In genomic region chr5:132103380-132103951, GRCh38 we compare ENCODE assay signal across 1 cellular context.
TF ChIP-seq lines count a peak whose summit lies in the region.

No MANE protein-coding gene starts in this region.

TF ChIP-seq in K562, 482 proteins besides CTCF, POLR2A, EP300 and RAD21 (continued from another document and continues in another):
- TF ChIP-seq ZHX1 (conservative IDR thresholded peaks at IDR 0.05; ENCODE audit: low read length): no peak
- no peak for TF ChIP-seq ZNF12 (CRISPR knock-in tag; IDR thresholded peaks at IDR 0.05)
- TF ChIP-seq TOE1 (IDR thresholded peaks at IDR 0.05; ENCODE audit: borderline replicate concordance): no peak
- no peak for TF ChIP-seq TOE1 (CRISPR knock-in tag; IDR thresholded peaks at IDR 0.05; ENCODE audit: borderline replicate concordance, low read depth)
- TF ChIP-seq SMC3 (conservative IDR thresholded peaks at IDR 0.05; ENCODE audit: insufficient read depth, low read depth, low read length): no peak
- TF ChIP-seq U2AF2 (optimal IDR thresholded peaks at IDR 0.05; ENCODE audit: low read depth, low read length): no peak
- TF ChIP-seq ZNF561 (CRISPR knock-in tag; conservative IDR thresholded peaks at IDR 0.05): no peak
- TF ChIP-seq ZNF79 (CRISPR knock-in tag; IDR thresholded peaks at IDR 0.05; ENCODE audit: low read depth): no peak
- TF ChIP-seq SETDB1 (IDR thresholded peaks at IDR 0.05; ENCODE audit: low read length): no peak
- no peak for TF ChIP-seq NUFIP1 (IDR thresholded peaks at IDR 0.05; ENCODE audit: partially characterized antibody)
- TF ChIP-seq NR2C2 (CRISPR knock-in tag; IDR thresholded peaks at IDR 0.05): no peak
- TF ChIP-seq NR2C2 (tag; IDR thresholded peaks at IDR 0.05): peak; percentile 89
- TF ChIP-seq SP1 (CRISPR knock-in tag; IDR thresholded peaks at IDR 0.05): no peak
- no peak for TF ChIP-seq XRCC4 (IDR thresholded peaks at IDR 0.05; ENCODE audit: extremely low read depth, insufficient read depth, insufficient read length)
- TF ChIP-seq E2F6 (IDR thresholded peaks at IDR 0.05; ENCODE audit: borderline replicate concordance in 1 of 2, extremely low read depth in 1 of 2, insufficient read depth in 1 of 2, insufficient read length in 1 of 2, low read depth in 1 of 2, low read length in 1 of 2, poor library complexity in 1 of 2, severe bottlenecking in 1 of 2): no peak
- TF ChIP-seq PCBP2 (IDR thresholded peaks at IDR 0.05; ENCODE audit: low read depth, low read length, poor library complexity, severe bottlenecking): no peak
- TF ChIP-seq EHMT2 (IDR thresholded peaks at IDR 0.05): no peak
- TF ChIP-seq ZNF57 (CRISPR knock-in tag; IDR thresholded peaks at IDR 0.05): no peak
- TF ChIP-seq PHF21A (IDR thresholded peaks at IDR 0.05; ENCODE audit: borderline replicate concordance, low read depth): no peak
- no peak for TF ChIP-seq IRF2 (CRISPR knock-in tag; IDR thresholded peaks at IDR 0.05)
- 0 out of 2 replicates have a peak, but pooled peaks have one; percentile 42 for TF ChIP-seq PYGO2 (tag; IDR thresholded peaks at IDR 0.05)
- TF ChIP-seq CGGBP1 (CRISPR knock-in tag; IDR thresholded peaks at IDR 0.05): no peak
- no peak for TF ChIP-seq RBM25 (IDR thresholded peaks at IDR 0.05; ENCODE audit: low read depth, low read length, severe bottlenecking)
- no peak for TF ChIP-seq BRF1 (IDR thresholded peaks at IDR 0.05; ENCODE audit: borderline replicate concordance, extremely low read depth, insufficient read length)
- TF ChIP-seq FOXP4 (CRISPR knock-in tag; IDR thresholded peaks at IDR 0.05; ENCODE audit: borderline replicate concordance): no peak
- no peak for TF ChIP-seq ZNF274 (IDR thresholded peaks at IDR 0.05; ENCODE audit: borderline replicate concordance, low read depth, low read length)
- TF ChIP-seq ZBTB11 (CRISPR knock-in tag; IDR thresholded peaks at IDR 0.05): no peak
- TF ChIP-seq CREBBP (IDR thresholded peaks at IDR 0.05; ENCODE audit: low read depth, low read length): no peak
- no peak for TF ChIP-seq SIRT6 (IDR thresholded peaks at IDR 0.05; ENCODE audit: low read depth, low read length)
- peak; percentile 41; the same call in 1 of the 2 replicates for TF ChIP-seq MAFF (IDR thresholded peaks at IDR 0.05; ENCODE audit: low read length)
- no peak for TF ChIP-seq SMAD2 (IDR thresholded peaks at IDR 0.05; ENCODE audit: low read depth, low read length)
- TF ChIP-seq ATF3 (IDR thresholded peaks at IDR 0.05): peak; percentile 87
- TF ChIP-seq ATF3 (CRISPR knock-in tag; conservative IDR thresholded peaks at IDR 0.05): 0 out of 2 replicates have a peak, but pooled peaks have one; percentile 30
- no peak for TF ChIP-seq E2F4 (CRISPR knock-in tag; IDR thresholded peaks at IDR 0.05; ENCODE audit: low read depth)
- peak; percentile 80 for TF ChIP-seq ETV5 (CRISPR knock-in tag; IDR thresholded peaks at IDR 0.05; ENCODE audit: low read depth)
- TF ChIP-seq BRD9 (IDR thresholded peaks at IDR 0.05; ENCODE audit: low read depth, partially characterized antibody): no peak
- TF ChIP-seq ZNF644 (tag; IDR thresholded peaks at IDR 0.05; ENCODE audit: low read depth): peak; percentile 55; the same call in 1 of the 2 replicates
- no peak for TF ChIP-seq ZNF324 (CRISPR knock-in tag; IDR thresholded peaks at IDR 0.05)
- TF ChIP-seq CREB1 (IDR thresholded peaks at IDR 0.05): no peak
- no peak; the same call in 1 of the 2 replicates for TF ChIP-seq CREB1 (CRISPR knock-in tag; IDR thresholded peaks at IDR 0.05)
- TF ChIP-seq HLTF (IDR thresholded peaks at IDR 0.05): no peak
- TF ChIP-seq CHCHD3 (CRISPR knock-in tag; IDR thresholded peaks at IDR 0.05): no peak
- no peak for TF ChIP-seq ZNF239 (CRISPR knock-in tag; IDR thresholded peaks at IDR 0.05)
- no peak for TF ChIP-seq TSHZ1 (CRISPR knock-in tag; IDR thresholded peaks at IDR 0.05)
- TF ChIP-seq EWSR1 (IDR thresholded peaks at IDR 0.05; ENCODE audit: borderline replicate concordance, low read depth, partially characterized antibody): no peak
- peak; percentile 45; the same call in 1 of the 2 replicates for TF ChIP-seq L3MBTL2 (IDR thresholded peaks at IDR 0.05)
- TF ChIP-seq STAT5A (IDR thresholded peaks at IDR 0.05; ENCODE audit: borderline replicate concordance, low read length): no peak
- TF ChIP-seq JUNB (CRISPR knock-in tag; conservative IDR thresholded peaks at IDR 0.05): no peak
- TF ChIP-seq ARHGAP35 (IDR thresholded peaks at IDR 0.05; ENCODE audit: partially characterized antibody): no peak
- no peak for TF ChIP-seq POLR2AphosphoS2 (IDR thresholded peaks at IDR 0.05; ENCODE audit: low read length)
- TF ChIP-seq NFYB (IDR thresholded peaks at IDR 0.05; ENCODE audit: extremely low read depth, insufficient read length): no peak
- TF ChIP-seq HNRNPL (IDR thresholded peaks at IDR 0.05; ENCODE audit: low read depth, low read length): no peak
- no peak for TF ChIP-seq SRF (CRISPR knock-in tag; IDR thresholded peaks at IDR 0.05)
- peak; percentile 68 for TF ChIP-seq HDAC3 (IDR thresholded peaks at IDR 0.05; ENCODE audit: borderline replicate concordance, partially characterized antibody)
- TF ChIP-seq STAT6 (CRISPR knock-in tag; IDR thresholded peaks at IDR 0.05): no peak
- TF ChIP-seq FOSL1 (tag; conservative IDR thresholded peaks at IDR 0.05): peak; percentile 95
